ENCODE assay signal across 1 cellular context in the genomic region with DNA sequence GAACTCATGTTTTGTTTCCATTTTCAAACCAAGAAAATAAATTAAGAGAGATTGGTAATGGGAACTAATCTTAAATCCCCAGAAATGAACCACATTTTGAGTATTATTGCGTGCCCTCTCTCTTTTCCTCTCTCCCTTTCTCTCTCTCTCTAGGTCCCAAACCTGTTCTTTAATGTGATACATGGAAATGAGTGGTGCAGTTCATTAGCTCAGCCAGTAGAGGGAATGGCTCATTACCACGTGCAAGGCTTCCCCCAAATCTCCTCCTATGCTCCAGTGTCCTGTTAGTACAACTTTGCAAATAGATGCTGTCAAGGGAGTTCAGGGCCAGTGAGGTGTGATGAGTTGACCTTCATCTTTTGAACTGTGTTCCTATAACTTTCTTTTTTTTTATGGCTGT.
TF ChIP-seq lines count a peak whose summit lies in the region.

No MANE protein-coding gene starts in this region.

TF ChIP-seq in HepG2, 621 proteins besides CTCF, POLR2A, EP300 and RAD21 (continued from another document):
- TF ChIP-seq, protein P1, sequence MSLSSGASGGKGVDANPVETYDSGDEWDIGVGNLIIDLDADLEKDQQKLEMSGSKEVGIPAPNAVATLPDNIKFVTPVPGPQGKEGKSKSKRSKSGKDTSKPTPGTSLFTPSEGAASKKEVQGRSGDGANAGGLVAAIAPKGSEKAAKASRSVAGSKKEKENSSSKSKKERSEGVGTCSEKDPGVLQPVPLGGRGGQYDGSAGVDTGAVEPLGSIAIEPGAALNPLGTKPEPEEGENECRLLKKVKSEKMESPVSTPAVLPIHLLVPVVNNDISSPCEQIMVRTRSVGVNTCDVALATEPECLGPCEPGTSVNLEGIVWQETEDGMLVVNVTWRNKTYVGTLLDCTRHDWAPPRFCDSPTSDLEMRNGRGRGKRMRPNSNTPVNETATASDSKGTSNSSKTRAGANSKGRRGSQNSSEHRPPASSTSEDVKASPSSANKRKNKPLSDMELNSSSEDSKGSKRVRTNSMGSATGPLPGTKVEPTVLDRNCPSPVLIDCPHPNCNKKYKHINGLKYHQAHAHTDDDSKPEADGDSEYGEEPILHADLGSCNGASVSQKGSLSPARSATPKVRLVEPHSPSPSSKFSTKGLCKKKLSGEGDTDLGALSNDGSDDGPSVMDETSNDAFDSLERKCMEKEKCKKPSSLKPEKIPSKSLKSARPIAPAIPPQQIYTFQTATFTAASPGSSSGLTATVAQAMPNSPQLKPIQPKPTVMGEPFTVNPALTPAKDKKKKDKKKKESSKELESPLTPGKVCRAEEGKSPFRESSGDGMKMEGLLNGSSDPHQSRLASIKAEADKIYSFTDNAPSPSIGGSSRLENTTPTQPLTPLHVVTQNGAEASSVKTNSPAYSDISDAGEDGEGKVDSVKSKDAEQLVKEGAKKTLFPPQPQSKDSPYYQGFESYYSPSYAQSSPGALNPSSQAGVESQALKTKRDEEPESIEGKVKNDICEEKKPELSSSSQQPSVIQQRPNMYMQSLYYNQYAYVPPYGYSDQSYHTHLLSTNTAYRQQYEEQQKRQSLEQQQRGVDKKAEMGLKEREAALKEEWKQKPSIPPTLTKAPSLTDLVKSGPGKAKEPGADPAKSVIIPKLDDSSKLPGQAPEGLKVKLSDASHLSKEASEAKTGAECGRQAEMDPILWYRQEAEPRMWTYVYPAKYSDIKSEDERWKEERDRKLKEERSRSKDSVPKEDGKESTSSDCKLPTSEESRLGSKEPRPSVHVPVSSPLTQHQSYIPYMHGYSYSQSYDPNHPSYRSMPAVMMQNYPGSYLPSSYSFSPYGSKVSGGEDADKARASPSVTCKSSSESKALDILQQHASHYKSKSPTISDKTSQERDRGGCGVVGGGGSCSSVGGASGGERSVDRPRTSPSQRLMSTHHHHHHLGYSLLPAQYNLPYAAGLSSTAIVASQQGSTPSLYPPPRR (CRISPR knock-in tag; IDR thresholded peaks at IDR 0.05; ENCODE audit: borderline replicate concordance): no peak
- TF ChIP-seq HOXA5 (CRISPR knock-in tag; IDR thresholded peaks at IDR 0.05) (no peak), TBX3 (IDR thresholded peaks at IDR 0.05; ENCODE audit: borderline replicate concordance) (no peak), GTF3A (CRISPR knock-in tag; conservative IDR thresholded peaks at IDR 0.05) (no peak), ZNF670 (CRISPR knock-in tag; IDR thresholded peaks at IDR 0.05; ENCODE audit: borderline replicate concordance) (no peak), ZNF296 (CRISPR knock-in tag; conservative IDR thresholded peaks at IDR 0.05) (no peak), SRSF1 (optimal IDR thresholded peaks at IDR 0.05; ENCODE audit: low read depth, low read length) (no peak), EHMT2 (IDR thresholded peaks at IDR 0.05; ENCODE audit: borderline replicate concordance, low read depth, low read length) (no peak), SALL1 (CRISPR knock-in tag; IDR thresholded peaks at IDR 0.05) (no peak), ZNF274 (CRISPR knock-in tag; IDR thresholded peaks at IDR 0.05) (no peak), ZFY (CRISPR knock-in tag; IDR thresholded peaks at IDR 0.05) (no peak), SRY (CRISPR knock-in tag; IDR thresholded peaks at IDR 0.05) (no peak), PLRG1 (conservative IDR thresholded peaks at IDR 0.05) (no peak), EEA1 (CRISPR knock-in tag; IDR thresholded peaks at IDR 0.05; ENCODE audit: borderline replicate concordance) (no peak), SRSF9 (IDR thresholded peaks at IDR 0.05; ENCODE audit: borderline replicate concordance, insufficient read depth, low read depth, low read length, poor library complexity, severe bottlenecking) (no peak), ZNF749 (CRISPR knock-in tag; IDR thresholded peaks at IDR 0.05; ENCODE audit: borderline replicate concordance) (no peak), ARNT (IDR thresholded peaks at IDR 0.05) (no peak), SMAD3 (CRISPR knock-in tag; IDR thresholded peaks at IDR 0.05) (no peak), SIN3A (IDR thresholded peaks at IDR 0.05; ENCODE audit: borderline replicate concordance, low read depth, low read length) (no peak), XRCC5 (optimal IDR thresholded peaks at IDR 0.05; ENCODE audit: low read length) (peak; percentile 30), BHLHE40 (IDR thresholded peaks at IDR 0.05; ENCODE audit: low read length) (peak; percentile 22; the same call in 1 of the 2 replicates), SP140L (CRISPR knock-in tag; IDR thresholded peaks at IDR 0.05; ENCODE audit: borderline replicate concordance) (no peak), ZNF557 (CRISPR knock-in tag; IDR thresholded peaks at IDR 0.05) (no peak), PCBP2 (optimal IDR thresholded peaks at IDR 0.05; ENCODE audit: low read depth, low read length, poor library complexity, severe bottlenecking) (no peak), NFE2L1 (CRISPR knock-in tag; IDR thresholded peaks at IDR 0.05; ENCODE audit: borderline replicate concordance) (no peak)
- TF ChIP-seq, protein P2, sequence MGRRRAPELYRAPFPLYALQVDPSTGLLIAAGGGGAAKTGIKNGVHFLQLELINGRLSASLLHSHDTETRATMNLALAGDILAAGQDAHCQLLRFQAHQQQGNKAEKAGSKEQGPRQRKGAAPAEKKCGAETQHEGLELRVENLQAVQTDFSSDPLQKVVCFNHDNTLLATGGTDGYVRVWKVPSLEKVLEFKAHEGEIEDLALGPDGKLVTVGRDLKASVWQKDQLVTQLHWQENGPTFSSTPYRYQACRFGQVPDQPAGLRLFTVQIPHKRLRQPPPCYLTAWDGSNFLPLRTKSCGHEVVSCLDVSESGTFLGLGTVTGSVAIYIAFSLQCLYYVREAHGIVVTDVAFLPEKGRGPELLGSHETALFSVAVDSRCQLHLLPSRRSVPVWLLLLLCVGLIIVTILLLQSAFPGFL (CRISPR knock-in tag; IDR thresholded peaks at IDR 0.05): no peak
- TF ChIP-seq, protein P3, sequence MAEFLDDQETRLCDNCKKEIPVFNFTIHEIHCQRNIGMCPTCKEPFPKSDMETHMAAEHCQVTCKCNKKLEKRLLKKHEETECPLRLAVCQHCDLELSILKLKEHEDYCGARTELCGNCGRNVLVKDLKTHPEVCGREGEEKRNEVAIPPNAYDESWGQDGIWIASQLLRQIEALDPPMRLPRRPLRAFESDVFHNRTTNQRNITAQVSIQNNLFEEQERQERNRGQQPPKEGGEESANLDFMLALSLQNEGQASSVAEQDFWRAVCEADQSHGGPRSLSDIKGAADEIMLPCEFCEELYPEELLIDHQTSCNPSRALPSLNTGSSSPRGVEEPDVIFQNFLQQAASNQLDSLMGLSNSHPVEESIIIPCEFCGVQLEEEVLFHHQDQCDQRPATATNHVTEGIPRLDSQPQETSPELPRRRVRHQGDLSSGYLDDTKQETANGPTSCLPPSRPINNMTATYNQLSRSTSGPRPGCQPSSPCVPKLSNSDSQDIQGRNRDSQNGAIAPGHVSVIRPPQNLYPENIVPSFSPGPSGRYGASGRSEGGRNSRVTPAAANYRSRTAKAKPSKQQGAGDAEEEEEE (CRISPR knock-in tag; IDR thresholded peaks at IDR 0.05; ENCODE audit: borderline replicate concordance): no peak
- TF ChIP-seq, protein P4, sequence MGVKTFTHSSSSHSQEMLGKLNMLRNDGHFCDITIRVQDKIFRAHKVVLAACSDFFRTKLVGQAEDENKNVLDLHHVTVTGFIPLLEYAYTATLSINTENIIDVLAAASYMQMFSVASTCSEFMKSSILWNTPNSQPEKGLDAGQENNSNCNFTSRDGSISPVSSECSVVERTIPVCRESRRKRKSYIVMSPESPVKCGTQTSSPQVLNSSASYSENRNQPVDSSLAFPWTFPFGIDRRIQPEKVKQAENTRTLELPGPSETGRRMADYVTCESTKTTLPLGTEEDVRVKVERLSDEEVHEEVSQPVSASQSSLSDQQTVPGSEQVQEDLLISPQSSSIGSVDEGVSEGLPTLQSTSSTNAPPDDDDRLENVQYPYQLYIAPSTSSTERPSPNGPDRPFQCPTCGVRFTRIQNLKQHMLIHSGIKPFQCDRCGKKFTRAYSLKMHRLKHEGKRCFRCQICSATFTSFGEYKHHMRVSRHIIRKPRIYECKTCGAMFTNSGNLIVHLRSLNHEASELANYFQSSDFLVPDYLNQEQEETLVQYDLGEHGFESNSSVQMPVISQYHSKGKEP (CRISPR knock-in tag; IDR thresholded peaks at IDR 0.05): no peak
- TF ChIP-seq, protein P5, sequence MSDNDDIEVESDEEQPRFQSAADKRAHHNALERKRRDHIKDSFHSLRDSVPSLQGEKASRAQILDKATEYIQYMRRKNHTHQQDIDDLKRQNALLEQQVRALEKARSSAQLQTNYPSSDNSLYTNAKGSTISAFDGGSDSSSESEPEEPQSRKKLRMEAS (IDR thresholded peaks at IDR 0.05): peak; percentile 57
- TF ChIP-seq, protein P6, sequence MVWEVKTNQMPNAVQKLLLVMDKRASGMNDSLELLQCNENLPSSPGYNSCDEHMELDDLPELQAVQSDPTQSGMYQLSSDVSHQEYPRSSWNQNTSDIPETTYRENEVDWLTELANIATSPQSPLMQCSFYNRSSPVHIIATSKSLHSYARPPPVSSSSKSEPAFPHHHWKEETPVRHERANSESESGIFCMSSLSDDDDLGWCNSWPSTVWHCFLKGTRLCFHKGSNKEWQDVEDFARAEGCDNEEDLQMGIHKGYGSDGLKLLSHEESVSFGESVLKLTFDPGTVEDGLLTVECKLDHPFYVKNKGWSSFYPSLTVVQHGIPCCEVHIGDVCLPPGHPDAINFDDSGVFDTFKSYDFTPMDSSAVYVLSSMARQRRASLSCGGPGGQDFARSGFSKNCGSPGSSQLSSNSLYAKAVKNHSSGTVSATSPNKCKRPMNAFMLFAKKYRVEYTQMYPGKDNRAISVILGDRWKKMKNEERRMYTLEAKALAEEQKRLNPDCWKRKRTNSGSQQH (CRISPR knock-in tag; IDR thresholded peaks at IDR 0.05; ENCODE audit: low read depth): no peak
